Comparison of ENCODE assay signal across 8 cellular contexts in the genomic region with DNA sequence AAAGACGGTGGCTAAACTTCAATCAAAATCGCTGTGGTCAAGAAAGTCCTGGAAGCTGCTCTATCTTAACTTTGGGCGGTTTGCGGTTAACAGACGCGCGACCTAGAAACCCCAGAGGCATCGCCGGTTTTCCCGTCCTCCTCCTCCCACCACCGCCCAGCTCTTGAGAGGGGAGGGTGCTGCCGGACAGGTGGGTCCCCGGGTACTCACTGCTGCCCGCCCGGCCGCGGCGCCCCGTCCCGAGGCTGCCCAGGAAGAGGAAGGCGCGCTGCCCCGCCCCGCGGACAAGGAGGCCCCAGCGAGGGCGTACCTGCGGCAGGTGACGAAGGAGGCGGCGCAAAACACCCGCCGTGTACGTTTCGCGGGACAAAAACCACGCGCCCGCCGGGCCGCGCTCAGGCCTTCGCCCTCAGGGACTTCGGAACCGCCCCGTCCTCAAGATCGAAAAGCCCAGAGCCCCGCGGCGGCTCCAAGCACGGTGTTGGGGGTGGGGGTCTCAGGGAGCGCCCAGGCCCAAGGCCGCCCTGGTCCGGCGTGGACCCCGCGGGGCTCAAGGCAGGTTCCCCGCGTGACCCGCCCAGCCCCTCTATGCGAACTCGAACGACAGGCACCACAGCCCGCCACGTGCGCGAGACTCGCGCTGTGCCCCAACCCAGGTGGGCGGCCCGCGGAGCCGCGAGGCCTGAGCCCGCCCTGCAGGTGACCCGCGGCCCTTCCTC. TPM values are rescaled to one million over a fixed set of nuclear protein-coding genes. Genes with fewer than 3 reads are reported as not detected.
DNase-seq lines count a peak whose midpoint lies in the region; ATAC-seq, FAIRE-seq and TF ChIP-seq lines count a peak whose summit lies in the region.

A gene with protein sequence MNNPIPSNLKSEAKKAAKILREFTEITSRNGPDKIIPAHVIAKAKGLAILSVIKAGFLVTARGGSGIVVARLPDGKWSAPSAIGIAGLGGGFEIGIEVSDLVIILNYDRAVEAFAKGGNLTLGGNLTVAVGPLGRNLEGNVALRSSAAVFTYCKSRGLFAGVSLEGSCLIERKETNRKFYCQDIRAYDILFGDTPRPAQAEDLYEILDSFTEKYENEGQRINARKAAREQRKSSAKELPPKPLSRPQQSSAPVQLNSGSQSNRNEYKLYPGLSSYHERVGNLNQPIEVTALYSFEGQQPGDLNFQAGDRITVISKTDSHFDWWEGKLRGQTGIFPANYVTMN (minus strand): TSS at position 259 of the 719 bp plus-strand sequence. CDS start 48 bp downstream, at position 211.

- H3K4me3 ChIP-seq in A549 (peak within 1 kb of the TSS; percentile 73), WERI-Rb-1 (ENCODE audit: low read depth, low read length) (peak within 1 kb of the TSS; percentile 98)

- no peak for FAIRE-seq in A549 (lab: Jason Lieb, UNC)
- FAIRE-seq in GM19239 (lab: Jason Lieb, UNC) = no peak

- H3K27ac ChIP-seq in A549 = peak within 1 kb of the TSS; percentile 82 to 89
- peak within 1 kb of the TSS; percentile 98 for H3K27ac ChIP-seq in WERI-Rb-1
- H3K27ac ChIP-seq in caudate nucleus (ENCODE audit: low read depth, low read length) = peak within 1 kb of the TSS; percentile 80

- TF ChIP-seq CTCF in A549 (IDR thresholded peaks at IDR 0.05) (no peak), WERI-Rb-1 (IDR thresholded peaks at IDR 0.05; ENCODE audit: low read depth, low read length) (no peak)

- H3K4me1 ChIP-seq in A549 = peaks cover 13% of the 10 kb centered on the region; the same call in 2 of the 3 replicates

- WGBS in A549 (ENCODE audit: missing lambda C conversion rate) = 40% methylated on average over 28 of the region's 77 CpGs

- peaks cover 17% of the 10 kb centered on the region for H3K36me3 ChIP-seq in WERI-Rb-1

- no peak for TF ChIP-seq EP300 in A549 (IDR thresholded peaks at IDR 0.05)

- no peak for TF ChIP-seq RAD21 in A549 (conservative IDR thresholded peaks at IDR 0.05 in 1 of 2, IDR thresholded peaks at IDR 0.05 in 1 of 2)

- DNase-seq in A549 (ENCODE audit: low read depth in 1 of 2, low spot score in 1 of 2) (peak in 1 of 2 experiments; percentile 14), GM19239 (ENCODE audit: insufficient read length, low spot score) (peak; percentile 35), WERI-Rb-1 (no peak), caudate nucleus (lab: John Stamatoyannopoulos, UW) (peak in 10 of 61 donors; percentile 11 to 39 (median 32)), kidney tubule cell (ENCODE audit: low spot score) (peak; percentile 73), dedifferentiated amniotic fluid mesenchymal stem cell (ENCODE audit: extremely low spot score) (no peak)
- DNase-seq in stimulated activated CD4-positive, alpha-beta T cell treated with anti-CD3 and anti-CD28 coated beads, Interleukin-2, amount 100 ng/mL, for 48 hours = peak; percentile 20 to 24

- CTCF ChIA-PET in A549 (lab: Yijun Ruan, JAX) = no interaction called here

- no peak for TF ChIP-seq POLR2A in A549 (IDR thresholded peaks at IDR 0.05; ENCODE audit: low read length)

- H3K4me2 ChIP-seq in A549 = peak within 1 kb of the TSS; percentile 97

- POLR2A ChIA-PET in A549 (lab: Yijun Ruan, JAX) = no interaction called here

- H3K9me3 ChIP-seq in A549 (peaks cover 47% of the 10 kb centered on the region), WERI-Rb-1 (ENCODE audit: severe bottlenecking) (no peaks in the 10 kb centered on the region)

- ATAC-seq in A549 (peak; percentile 61 to 63), HG03460 (IDR thresholded peaks at IDR 0.05; ENCODE audit: unreplicated experiment) (peak; percentile 29)

- no peaks in the 10 kb centered on the region for H3K27me3 ChIP-seq in WERI-Rb-1 (ENCODE audit: insufficient read depth, low read depth, severe bottlenecking)

TF ChIP-seq in A549, 52 proteins besides CTCF, POLR2A, EP300 and RAD21 (continues in another document):
- TF ChIP-seq, protein P1, sequence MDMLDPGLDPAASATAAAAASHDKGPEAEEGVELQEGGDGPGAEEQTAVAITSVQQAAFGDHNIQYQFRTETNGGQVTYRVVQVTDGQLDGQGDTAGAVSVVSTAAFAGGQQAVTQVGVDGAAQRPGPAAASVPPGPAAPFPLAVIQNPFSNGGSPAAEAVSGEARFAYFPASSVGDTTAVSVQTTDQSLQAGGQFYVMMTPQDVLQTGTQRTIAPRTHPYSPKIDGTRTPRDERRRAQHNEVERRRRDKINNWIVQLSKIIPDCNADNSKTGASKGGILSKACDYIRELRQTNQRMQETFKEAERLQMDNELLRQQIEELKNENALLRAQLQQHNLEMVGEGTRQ (IDR thresholded peaks at IDR 0.05) = no peak
- TF ChIP-seq RARB (CRISPR knock-in tag; IDR thresholded peaks at IDR 0.05) = no peak
- TF ChIP-seq, protein P2, sequence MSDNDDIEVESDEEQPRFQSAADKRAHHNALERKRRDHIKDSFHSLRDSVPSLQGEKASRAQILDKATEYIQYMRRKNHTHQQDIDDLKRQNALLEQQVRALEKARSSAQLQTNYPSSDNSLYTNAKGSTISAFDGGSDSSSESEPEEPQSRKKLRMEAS (IDR thresholded peaks at IDR 0.05) = peak; percentile 87
- TF ChIP-seq CHD2 (IDR thresholded peaks at IDR 0.05; ENCODE audit: low read length, partially characterized antibody) = no peak
- TF ChIP-seq, protein P3, sequence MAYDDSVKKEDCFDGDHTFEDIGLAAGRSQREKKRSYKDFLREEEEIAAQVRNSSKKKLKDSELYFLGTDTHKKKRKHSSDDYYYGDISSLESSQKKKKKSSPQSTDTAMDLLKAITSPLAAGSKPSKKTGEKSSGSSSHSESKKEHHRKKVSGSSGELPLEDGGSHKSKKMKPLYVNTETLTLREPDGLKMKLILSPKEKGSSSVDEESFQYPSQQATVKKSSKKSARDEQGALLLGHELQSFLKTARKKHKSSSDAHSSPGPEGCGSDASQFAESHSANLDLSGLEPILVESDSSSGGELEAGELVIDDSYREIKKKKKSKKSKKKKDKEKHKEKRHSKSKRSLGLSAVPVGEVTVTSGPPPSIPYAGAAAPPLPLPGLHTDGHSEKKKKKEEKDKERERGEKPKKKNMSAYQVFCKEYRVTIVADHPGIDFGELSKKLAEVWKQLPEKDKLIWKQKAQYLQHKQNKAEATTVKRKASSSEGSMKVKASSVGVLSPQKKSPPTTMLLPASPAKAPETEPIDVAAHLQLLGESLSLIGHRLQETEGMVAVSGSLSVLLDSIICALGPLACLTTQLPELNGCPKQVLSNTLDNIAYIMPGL (CRISPR knock-in tag; IDR thresholded peaks at IDR 0.05; ENCODE audit: borderline replicate concordance) = 0 out of 2 replicates have a peak, but pooled peaks have one; percentile 43
- TF ChIP-seq ZC3H11A (IDR thresholded peaks at IDR 0.05) = no peak
- TF ChIP-seq, protein P4, sequence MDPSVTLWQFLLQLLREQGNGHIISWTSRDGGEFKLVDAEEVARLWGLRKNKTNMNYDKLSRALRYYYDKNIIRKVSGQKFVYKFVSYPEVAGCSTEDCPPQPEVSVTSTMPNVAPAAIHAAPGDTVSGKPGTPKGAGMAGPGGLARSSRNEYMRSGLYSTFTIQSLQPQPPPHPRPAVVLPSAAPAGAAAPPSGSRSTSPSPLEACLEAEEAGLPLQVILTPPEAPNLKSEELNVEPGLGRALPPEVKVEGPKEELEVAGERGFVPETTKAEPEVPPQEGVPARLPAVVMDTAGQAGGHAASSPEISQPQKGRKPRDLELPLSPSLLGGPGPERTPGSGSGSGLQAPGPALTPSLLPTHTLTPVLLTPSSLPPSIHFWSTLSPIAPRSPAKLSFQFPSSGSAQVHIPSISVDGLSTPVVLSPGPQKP (IDR thresholded peaks at IDR 0.05; ENCODE audit: low read depth, low read length) = no peak
- TF ChIP-seq FOXS1 (CRISPR knock-in tag; IDR thresholded peaks at IDR 0.05) = no peak
- TF ChIP-seq KDM1A (IDR thresholded peaks at IDR 0.05; ENCODE audit: low read depth) = no peak
- no peak for TF ChIP-seq RCOR1 (IDR thresholded peaks at IDR 0.05; ENCODE audit: low read depth, low read length)
- TF ChIP-seq RFX5 (IDR thresholded peaks at IDR 0.05) = no peak
- no peak for TF ChIP-seq CBX8 (IDR thresholded peaks at IDR 0.05)
- no peak for TF ChIP-seq TP53 (CRISPR knock-in tag; IDR thresholded peaks at IDR 0.05)
- peak; percentile 86 for TF ChIP-seq PHF8 (IDR thresholded peaks at IDR 0.05; ENCODE audit: borderline replicate concordance, low read depth)
- peak; percentile 94; the same call in 1 of the 2 replicates for TF ChIP-seq RNF2 (IDR thresholded peaks at IDR 0.05; ENCODE audit: borderline replicate concordance, low read depth)
- TF ChIP-seq CBX2 (IDR thresholded peaks at IDR 0.05; ENCODE audit: borderline replicate concordance, low read depth) = no peak
- TF ChIP-seq JUN (IDR thresholded peaks at IDR 0.05) = no peak
- no peak for TF ChIP-seq BHLHE40 (IDR thresholded peaks at IDR 0.05; ENCODE audit: low read depth, low read length)
- no peak for TF ChIP-seq MAZ (IDR thresholded peaks at IDR 0.05; ENCODE audit: borderline replicate concordance, low read depth, low read length)
- no peak for TF ChIP-seq SREBF2 (IDR thresholded peaks at IDR 0.05)
- peak; percentile 18; the same call in 1 of the 2 replicates for TF ChIP-seq HOXB5 (CRISPR knock-in tag; IDR thresholded peaks at IDR 0.05)
- TF ChIP-seq SMC3 (IDR thresholded peaks at IDR 0.05) = no peak
- TF ChIP-seq, protein P5, sequence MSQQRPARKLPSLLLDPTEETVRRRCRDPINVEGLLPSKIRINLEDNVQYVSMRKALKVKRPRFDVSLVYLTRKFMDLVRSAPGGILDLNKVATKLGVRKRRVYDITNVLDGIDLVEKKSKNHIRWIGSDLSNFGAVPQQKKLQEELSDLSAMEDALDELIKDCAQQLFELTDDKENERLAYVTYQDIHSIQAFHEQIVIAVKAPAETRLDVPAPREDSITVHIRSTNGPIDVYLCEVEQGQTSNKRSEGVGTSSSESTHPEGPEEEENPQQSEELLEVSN (IDR thresholded peaks at IDR 0.05; ENCODE audit: borderline replicate concordance, low read depth) = peak; percentile 92
- TF ChIP-seq JUNB (IDR thresholded peaks at IDR 0.05) = no peak
- no peak for TF ChIP-seq POLR2AphosphoS2 (conservative IDR thresholded peaks at IDR 0.05; ENCODE audit: low read length)

RNA-seq across cellular contexts. Expression of the gene that starts here (rescaled TPM):
- polyA plus RNA-seq in A549 (2011; rRNA removed) (19.5 and 23.9 TPM in 2 replicates), A549 (2017; fragmentation: RNase III; extraction: RNeasy Plus Mini Kit Qiagen cat#74134 plus additional on column Dnase treatment) (12.8 to 13.9 TPM (median 13.5 TPM) in 3 replicates)
- 4.4 and 5.0 TPM in 2 replicates for polyA plus RNA-seq in A549 (2012; cell fraction: cytosol; rRNA removed)
- 6.1 and 9.2 TPM in 2 replicates for polyA plus RNA-seq in A549 (2012; cell fraction: nucleus; rRNA removed)
- 8.1 and 12.2 TPM in 2 replicates for polyA minus RNA-seq in A549 (2011; rRNA and poly(A)+ RNA removed)

Comparison
In these comparisons a context has a peak if more than half of its experiments do, and no peak if none do; other contexts are left out.
1. DNase-seq: peak in GM19239 (single experiment), kidney tubule cell (single experiment) and stimulated activated CD4-positive, alpha-beta T cell treated with anti-CD3 and anti-CD28 coated beads, Interleukin-2, amount 100 ng/mL, for 48 hours (2 of 2); none in WERI-Rb-1 (single experiment) and dedifferentiated amniotic fluid mesenchymal stem cell (single experiment).
2. Peak in every context shown above with its lines, with median percentiles within 50 percentile points of each other: H3K27ac ChIP-seq.